Comparison of ENCODE assay signal across 10 cellular contexts in genomic region chr22:21940521-21940920, GRCh38. TPM values are rescaled to one million over a fixed set of nuclear protein-coding genes. Genes with fewer than 3 reads are reported as not detected.
DNase-seq lines count a peak whose midpoint lies in the region; ATAC-seq and TF ChIP-seq lines count a peak whose summit lies in the region.
"Had no signal": no experiment of that assay in that cellular context is flagged by ENCODE, and none has a peak within 500 bp of the region (broad histone marks: within the 10 kb centered on the region; RNA-seq: fewer than 3 reads in every experiment).

No MANE protein-coding gene starts in this region.

- POLR2A ChIA-PET in A673 (lab: Charles Lee; ENCODE audit: low non-redundant PET) = no interaction called here

- H4K91ac ChIP-seq in neuronal stem cell (ENCODE audit: low read depth, low read length, poor library complexity) = no peak overlapping the region

- H3K79me1 ChIP-seq in neuronal stem cell (ENCODE audit: low read depth, low read length) = no peaks in the 10 kb centered on the region

- H3K4me1 ChIP-seq in A673 (ENCODE audit: insufficient read depth, low read length, poor library complexity, severe bottlenecking) (peaks cover 70% of the 10 kb centered on the region), neuronal stem cell (ENCODE audit: control insufficient read depth in 2 of 2, insufficient read depth in 1 of 2, low read depth in 1 of 2, low read length in 2 of 2) (peaks cover 5 to 18% of the 10 kb centered on the region in 2 donors)

- CTCF ChIA-PET in A673 (lab: Charles Lee) = interaction anchor here (3.2 kb wide), 1 partner anchor 12 kb away, joined by 11 read pairs; the partner anchor contains the start of gene PPM1F

- H2BK120ac ChIP-seq in neuronal stem cell (ENCODE audit: low read depth, low read length) = no peak overlapping the region

- no peak overlapping the region for H2BK5ac ChIP-seq in neuronal stem cell (ENCODE audit: low read length)

- H3K4me2 ChIP-seq in neuronal stem cell (ENCODE audit: insufficient read depth, low read length, poor library complexity, severe bottlenecking) = no peak overlapping the region

- H3K27me3 ChIP-seq in A673 (replicated peaks; ENCODE audit: insufficient read depth, low read depth, low read length, poor library complexity) (no peaks in the 10 kb centered on the region), neuronal stem cell (ENCODE audit: control insufficient read depth in 3 of 3, insufficient read depth in 3 of 3, low read depth in 1 of 3, low read length in 3 of 3) (no peaks in the 10 kb centered on the region)

- DNase-seq in A673 (ENCODE audit: low spot score) (no peak), KBM-7 (peak; percentile 56), neuronal stem cell (ENCODE audit: low spot score) (no peak), SHP77 (lab: John Stamatoyannopoulos, UW) (no peak), GOT3 (lab: John Stamatoyannopoulos, UW) (no peak)
- DNase-seq: NCI-H1436, NCI-H82 had no signal

- intact Hi-C loops in A673 (cut with micrococcal nuclease; ENCODE audit: unreplicated experiment) = no loop called here

- H3K18ac ChIP-seq in neuronal stem cell (ENCODE audit: low read length) = no peak overlapping the region

- no peak overlapping the region for H2AK5ac ChIP-seq in neuronal stem cell (ENCODE audit: low read depth, low read length)

- H3K4me3 ChIP-seq in A673 (ENCODE audit: low read depth, low read length, poor library complexity, severe bottlenecking) (no peak overlapping the region), neuronal stem cell (ENCODE audit: low read length in 2 of 2) (no peak overlapping the region)

- peak overlapping the region; percentile 89 for H3K27ac ChIP-seq in A673 (ENCODE audit: low read depth, low read length, poor library complexity, severe bottlenecking)
- peak overlapping the region; percentile 6 for H3K27ac ChIP-seq in cingulate gyrus (ENCODE audit: low read depth, low read length)
- no peak overlapping the region for H3K27ac ChIP-seq in neuronal stem cell (replicated peaks; ENCODE audit: low read length)

- H3K4ac ChIP-seq in neuronal stem cell (ENCODE audit: low read length) = no peak overlapping the region

- H3K36me3 ChIP-seq in A673 (ENCODE audit: insufficient read depth, low read length, poor library complexity, severe bottlenecking) (peaks cover 54% of the 10 kb centered on the region), neuronal stem cell (replicated peaks in 1 of 2; ENCODE audit: control insufficient read depth in 2 of 2, insufficient read depth in 2 of 2, low read length in 2 of 2) (peaks cover 15 to 48% of the 10 kb centered on the region in 2 donors)

- H3K9me3 ChIP-seq in A673 (ENCODE audit: low read depth, low read length, poor library complexity, severe bottlenecking) (no peaks in the 10 kb centered on the region), neuronal stem cell (replicated peaks in 1 of 2; ENCODE audit: control insufficient read depth in 2 of 2, insufficient read depth in 1 of 2, low read depth in 1 of 2, low read length in 2 of 2) (no peaks in the 10 kb centered on the region)

- in situ Hi-C loops in KBM-7 (cut with MboI; ENCODE audit: low pct_unique_long_range_greater_than_20kb, low sequenced_read_pairs) = loop anchor here (25.0 kb wide), 1 partner anchor 203 kb away; the partner anchor contains the start of gene YPEL1

- H2AFZ ChIP-seq in neuronal stem cell (ENCODE audit: low read length) = no peak overlapping the region

- H4K8ac ChIP-seq in neuronal stem cell (ENCODE audit: low read depth, low read length) = no peak overlapping the region

- no peak overlapping the region for H3K14ac ChIP-seq in neuronal stem cell (ENCODE audit: low read length)

- BruUV-seq in A673 (replicated peaks; lab: Mats Ljungman, UMichigan) = no TSS peak

- WGBS in neuronal stem cell (ENCODE audit: extremely low coverage in 2 of 2, insufficient read length in 2 of 2, insufficient replicate concordance in 1 of 2), 2 donors = no CpG with 5 or more reads among the region's 3 CpGs

- no peak overlapping the region for H2BK12ac ChIP-seq in neuronal stem cell (ENCODE audit: low read length)

- TF ChIP-seq CTCF in A673 (conservative IDR thresholded peaks at IDR 0.05; ENCODE audit: low read depth, low read length) = no peak

- peak overlapping the region; percentile 71 for H3K23ac ChIP-seq in neuronal stem cell (ENCODE audit: low read depth, low read length, poor library complexity)

- no peak overlapping the region for H2BK15ac ChIP-seq in neuronal stem cell (ENCODE audit: low read length)

- no peak for ATAC-seq in GM18867 (IDR thresholded peaks at IDR 0.05; ENCODE audit: unreplicated experiment)
- no peak for ATAC-seq in GM21737 (IDR thresholded peaks at IDR 0.05; ENCODE audit: unreplicated experiment)

- H3K9ac ChIP-seq in neuronal stem cell (ENCODE audit: low read depth, low read length, poor library complexity) = no peak overlapping the region

RNA-seq across cellular contexts. Expression of gene PPM1F, which starts 12.1 kb away (rescaled TPM):
- 85.9 and 101 TPM in 2 replicates for total RNA-seq in A673 (2021)
- 17.8 TPM for polyA plus RNA-seq in neuronal stem cell (2013, experiment 1 of 2)
- polyA plus RNA-seq in neuronal stem cell (2013, experiment 2 of 2) = 16.6 TPM

RNA-seq across cellular contexts. Expression of gene TOP3B, which starts 42.1 kb away (rescaled TPM):
- 60.2 and 60.4 TPM in 2 replicates for total RNA-seq in A673 (2021)
- polyA plus RNA-seq in neuronal stem cell (2013, experiment 1 of 2) = 25.4 TPM
- polyA plus RNA-seq in neuronal stem cell (2013, experiment 2 of 2) = 27.0 TPM
